16 cellular contexts compared by ENCODE assay signal in the genomic region with DNA sequence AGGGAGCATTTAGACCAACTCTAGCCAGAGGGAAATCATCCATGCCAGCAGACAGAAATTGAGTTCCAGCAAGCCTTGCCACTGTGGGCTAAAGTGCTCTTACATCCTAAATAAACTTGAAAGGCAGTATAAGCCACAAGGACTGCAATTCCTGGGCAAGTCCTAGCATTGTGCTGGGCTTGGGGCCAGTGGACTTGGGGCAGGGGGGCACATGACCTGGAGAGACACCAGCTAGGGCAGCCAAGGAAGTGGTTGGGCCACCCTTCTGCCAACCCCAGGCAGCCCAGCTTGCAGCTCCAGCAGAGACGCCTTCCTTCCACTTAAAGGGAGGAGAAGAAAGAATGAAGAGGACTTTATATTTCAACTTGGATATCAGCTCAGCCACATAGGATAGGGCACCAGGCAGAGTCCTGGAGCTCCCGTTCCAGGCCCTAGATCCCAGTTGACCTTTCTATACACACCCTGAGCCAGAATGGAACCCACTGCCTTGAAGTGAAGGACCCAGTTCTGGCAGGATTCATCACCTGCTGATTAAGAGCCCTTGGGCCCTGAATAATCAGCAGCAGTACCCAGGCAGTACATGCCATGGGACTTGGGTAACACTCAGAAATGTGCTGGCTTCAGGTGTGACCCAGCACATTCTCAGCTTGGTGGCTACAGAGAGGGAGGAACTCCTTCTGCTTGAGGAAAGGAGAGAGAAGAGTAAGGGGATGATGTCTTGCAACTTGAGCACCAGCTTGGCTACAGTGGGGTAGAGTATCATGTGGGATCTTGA.
"Had no signal": no experiment of that assay in that cellular context is flagged by ENCODE, and none has a peak within 500 bp of the region (broad histone marks: within the 10 kb centered on the region; RNA-seq: fewer than 3 reads in every experiment).

No MANE protein-coding gene starts in this region.

- H3K27ac Mint-ChIP-seq: activated T-helper 17 cell treated with anti-CD3 and anti-CD28 coated beads, Interleukin-2, amount 50 U/mL, for 72 hours; memory B cell; nephron progenitor cell; stimulated activated naive B cell treated with anti-CD40 and anti-IgM and Interleukin-4, amounts not matched to agents 10 μg/mL and 1 μg/mL and 100 μg/mL, for 72 hours had no signal

- H3K36me3 Mint-ChIP-seq: memory B cell; stimulated activated naive B cell treated with anti-CD40 and anti-IgM and Interleukin-4, amounts not matched to agents 10 μg/mL and 1 μg/mL and 100 μg/mL, for 72 hours had no signal

- H3K4me1 Mint-ChIP-seq: activated T-helper 17 cell treated with anti-CD3 and anti-CD28 coated beads, Interleukin-2, amount 50 U/mL, for 72 hours; memory B cell; nephron progenitor cell; stimulated activated naive B cell treated with anti-CD40 and anti-IgM and Interleukin-4, amounts not matched to agents 10 μg/mL and 1 μg/mL and 100 μg/mL, for 72 hours had no signal

- H3K4me3 Mint-ChIP-seq: activated T-helper 17 cell treated with anti-CD3 and anti-CD28 coated beads, Interleukin-2, amount 50 U/mL, for 72 hours; memory B cell; nephron progenitor cell; stimulated activated naive B cell treated with anti-CD40 and anti-IgM and Interleukin-4, amounts not matched to agents 10 μg/mL and 1 μg/mL and 100 μg/mL, for 72 hours had no signal

- ATAC-seq: activated T-helper 17 cell treated with anti-CD3 and anti-CD28 coated beads, Interleukin-2, amount 50 U/mL, for 72 hours; stimulated activated naive B cell treated with anti-CD40 and anti-IgM and Interleukin-4, amounts not matched to agents 10 μg/mL and 1 μg/mL and 100 μg/mL, for 72 hours had no signal

- H3K9me3 ChIP-seq: adrenal gland, colonic mucosa, esophagus muscularis mucosa, tibial nerve had no signal

- H3K27me3 Mint-ChIP-seq: activated T-helper 17 cell treated with anti-CD3 and anti-CD28 coated beads, Interleukin-2, amount 50 U/mL, for 72 hours; memory B cell; stimulated activated naive B cell treated with anti-CD40 and anti-IgM and Interleukin-4, amounts not matched to agents 10 μg/mL and 1 μg/mL and 100 μg/mL, for 72 hours had no signal

- H3K4me3 ChIP-seq: adrenal gland, colonic mucosa, esophagus muscularis mucosa, hepatocyte, left ventricle myocardium inferior, tibial nerve had no signal

- H3K4me1 ChIP-seq: adrenal gland, colonic mucosa, tibial nerve had no signal

- H3K27ac ChIP-seq: adrenal gland, colonic mucosa, esophagus muscularis mucosa, hepatocyte, left ventricle myocardium inferior, tibial nerve had no signal

- DNase-seq: activated CD4-positive, alpha-beta T cell treated with anti-CD3 and anti-CD28 coated beads, Interleukin-2, amount 50 U/mL, for 4 hours; activated CD4-positive, CD25-positive, alpha-beta regulatory T cell treated with anti-CD3 and anti-CD28 coated beads, Interleukin-2, amount 50 U/mL, for 72 hours; activated naive CD4-positive, alpha-beta T cell treated with Interleukin-2 at 50 U/mL for 16 hours; activated T-cell treated with anti-CD3 and anti-CD28 coated beads for 4 hours; adrenal gland; central memory CD4-positive, alpha-beta T cell; colonic mucosa; left ventricle myocardium inferior; nephron progenitor cell; stimulated activated CD4-positive, alpha-beta T cell treated with anti-CD3 and anti-CD28 coated beads, Interleukin-2, amount 100 ng/mL, for 48 hours; stimulated activated naive B cell treated with anti-CD40 and anti-IgM and Interleukin-4, amounts not matched to agents 10 μg/mL and 1 μg/mL and 100 μg/mL, for 72 hours had no signal

- H3K27me3 ChIP-seq: adrenal gland, colonic mucosa, esophagus muscularis mucosa, hepatocyte, tibial nerve had no signal

- H3K36me3 ChIP-seq: adrenal gland, colonic mucosa, esophagus muscularis mucosa, left ventricle myocardium inferior, tibial nerve had no signal
